Comparison of ENCODE assay signal across 8 cellular contexts in the genomic region with DNA sequence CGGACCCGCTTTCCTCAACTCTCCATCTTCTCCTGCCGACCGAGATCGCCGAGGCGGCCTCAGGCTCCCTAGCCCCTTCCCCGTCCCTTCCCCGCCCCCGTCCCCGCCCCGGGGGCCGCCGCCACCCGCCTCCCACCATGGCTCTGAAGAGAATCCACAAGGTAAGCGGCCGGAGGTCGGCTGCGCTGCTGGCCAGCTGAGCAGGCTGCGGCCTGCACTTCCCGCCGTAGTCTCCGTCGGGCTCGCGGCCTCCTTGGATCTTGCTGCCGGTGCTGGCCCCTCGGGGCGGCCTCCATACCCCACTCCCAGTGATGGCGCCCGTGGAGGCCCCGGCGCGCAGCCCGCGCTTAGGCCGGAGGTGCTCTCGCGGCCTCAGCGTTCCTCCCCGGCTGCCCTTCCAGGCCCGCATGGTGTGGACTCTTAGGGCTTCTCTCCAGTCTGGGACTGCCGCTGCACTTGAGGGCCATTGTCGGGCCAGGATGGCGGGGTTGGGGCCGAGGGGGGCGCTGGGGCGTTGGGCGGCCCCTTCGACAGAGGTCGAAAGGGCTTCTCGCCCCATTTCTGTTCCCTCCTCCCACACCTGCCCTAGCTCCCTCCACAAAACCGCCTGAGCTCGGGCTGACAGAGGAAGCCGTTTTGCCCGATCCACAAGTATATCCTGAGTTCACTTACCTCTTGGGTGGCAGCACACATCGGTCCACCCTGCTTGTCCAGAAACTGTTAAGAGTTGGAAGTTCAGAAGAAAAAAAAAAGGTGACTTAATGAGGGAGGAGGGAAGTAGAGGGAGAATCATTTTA. TPM values are rescaled to one million over a fixed set of nuclear protein-coding genes. Genes with fewer than 3 reads are reported as not detected.
DNase-seq lines count a peak whose midpoint lies in the region; ATAC-seq and TF ChIP-seq lines count a peak whose summit lies in the region.

No MANE protein-coding gene starts in this region.

- no peaks in the 10 kb centered on the region for H3K27me3 ChIP-seq in thymus (ENCODE audit: control insufficient read depth, insufficient read depth)

- DNase-seq in DMS 273 (lab: John Stamatoyannopoulos, UW; ENCODE audit: unreplicated experiment) (peak; percentile 76), DMS 273 treated with DMSO at 0.1 percent for 48 hours (lab: John Stamatoyannopoulos, UW) (no peak), NCI-H2227 (lab: John Stamatoyannopoulos, UW; ENCODE audit: unreplicated experiment) (peak; percentile 67), fibroblast of pulmonary artery (ENCODE audit: low read depth) (peak; percentile 41), nephron progenitor cell (peak; percentile 65)
- DNase-seq in activated T-cell treated with anti-CD3 and anti-CD28 coated beads, Interleukin-2, amount 50 U/mL, for 1 hour: peak; percentile 72

- TF ChIP-seq CTCF in fibroblast of pulmonary artery (IDR thresholded peaks at IDR 0.05; ENCODE audit: low read length, missing control alignments) (no peak), nephron progenitor cell (IDR thresholded peaks at IDR 0.05) (no peak)

- H3K36me3 ChIP-seq in thymus (ENCODE audit: control insufficient read depth, insufficient read depth): peaks cover 3% of the 10 kb centered on the region

- H3K27ac Mint-ChIP-seq in nephron progenitor cell: peak overlapping the region; percentile 96

- peaks cover 35% of the 10 kb centered on the region for H3K36me3 Mint-ChIP-seq in nephron progenitor cell (ENCODE audit: low read depth)

- under 1% methylated on average over 57 of the region's 57 CpGs for WGBS in thymus

- no peaks in the 10 kb centered on the region for H3K9me3 ChIP-seq in thymus (ENCODE audit: control insufficient read depth)

- peak overlapping the region; percentile 98 for H3K27ac ChIP-seq in thymus (ENCODE audit: low read depth)

- H3K4me1 Mint-ChIP-seq in nephron progenitor cell: peaks cover 39% of the 10 kb centered on the region

- no peaks in the 10 kb centered on the region for H3K9me3 Mint-ChIP-seq in nephron progenitor cell

- H3K4me3 Mint-ChIP-seq in nephron progenitor cell: peak overlapping the region; percentile 94

- peak overlapping the region; percentile 88 for H3K4me3 ChIP-seq in fibroblast of pulmonary artery (replicated peaks; ENCODE audit: low read depth, low read length)
- peak overlapping the region; percentile 99 for H3K4me3 ChIP-seq in thymus (ENCODE audit: low read length)

- H3K4me1 ChIP-seq in thymus (ENCODE audit: control insufficient read depth, insufficient read depth, low read length): peaks cover 14% of the 10 kb centered on the region

- peak; percentile 19 for ATAC-seq in HG02678 (IDR thresholded peaks at IDR 0.05; ENCODE audit: unreplicated experiment)

- no peaks in the 10 kb centered on the region for H3K27me3 Mint-ChIP-seq in nephron progenitor cell (ENCODE audit: low read depth, poor library complexity)

RNA-seq across cellular contexts. Expression of gene UBE2D2, which starts 0.7 kb away (rescaled TPM):
- 150 TPM for polyA plus RNA-seq in thymus
